In genomic region chr10:112821042-112821441, GRCh38 we compare ENCODE assay signal across 36 cellular contexts.
"Had no signal": no experiment of that assay in that cellular context is flagged by ENCODE, and none has a peak within 500 bp of the region (broad histone marks: within the 10 kb centered on the region; RNA-seq: fewer than 3 reads in every experiment).

No MANE protein-coding gene starts in this region.

- ATAC-seq: activated CD8-positive, alpha-beta memory T cell treated with anti-CD3 and anti-CD28 coated beads, Interleukin-2, amount 10 ng/mL, durations not matched to agents 7 days and 5 days; activated naive CD8-positive, alpha-beta T cell treated with anti-CD3 and anti-CD28 coated beads, Interleukin-2, amount 50 U/mL, for 24 hours; PC-3; SK-N-SH treated with all-trans-retinoic acid at 6 μM for 48 hours had no signal

- H3K4me1 ChIP-seq: Peyer's patch had no signal

- H3K9me3 ChIP-seq: Peyer's patch had no signal

- DNase-seq: activated B cell treated with CpG ODN at 0.5 μM for 24 hours; activated CD4-positive, alpha-beta memory T cell treated with anti-CD3 and anti-CD28 coated beads, Interleukin-2, amount 10 ng/mL, durations not matched to agents 7 days and 5 days; activated CD4-positive, alpha-beta T cell treated with anti-CD3 and anti-CD28 coated beads for 4 hours; activated CD4-positive, CD25-positive, alpha-beta regulatory T cell treated with anti-CD3 and anti-CD28 coated beads, Interleukin-2, amount 50 U/mL, for 72 hours; activated CD8-positive, alpha-beta memory T cell treated with anti-CD3 and anti-CD28 coated beads for 24 hours; activated CD8-positive, alpha-beta memory T cell treated with anti-CD3 and anti-CD28 coated beads, Interleukin-2, amount 10 ng/mL, durations not matched to agents 7 days and 5 days; activated CD8-positive, alpha-beta memory T cell treated with anti-CD3 and anti-CD28 coated beads, Interleukin-2, amount 50 U/mL, for 48 hours; activated effector memory CD4-positive, alpha-beta T cell treated with Interleukin-2 at 50 U/mL for 16 hours; activated naive CD4-positive, alpha-beta T cell treated with anti-CD3 and anti-CD28 coated beads, Interleukin-2, amount 10 ng/mL, durations not matched to agents 7 days and 5 days; activated naive CD8-positive, alpha-beta T cell treated with anti-CD3 and anti-CD28 coated beads, Interleukin-2, amount 50 U/mL, for 24 hours; activated T-cell treated with anti-CD3 and anti-CD28 coated beads, Interleukin-2, amount 50 U/mL, for 48 hours; anterior cingulate cortex; brain microvascular endothelial cell; central memory CD4-positive, alpha-beta T cell; KG1; MM.1S; NCI-H1092; NCI-H1436 treated with DMSO at 0.1 percent for 48 hours; NCI-H1694 treated with DMSO at 0.1 percent for 48 hours; NCI-H2029 treated with DMSO at 0.1 percent for 48 hours; NCI-H2107; NCI-H2171; NCI-H510A; NCI-H526; NCI-H748 treated with DMSO at 0.1 percent for 48 hours; NK-92 treated with Interleukin-12 subunit alpha and Interleukin-12 subunit beta, amount 100 ng/mL, for 24 hours; PC-3; Peyer's patch; RPMI8226; SIG-M5; SW 1271; T-helper 1 cell; T-helper 2 cell; T-helper 9 cell had no signal

- H3K4me3 ChIP-seq: Peyer's patch had no signal

- H3K27me3 ChIP-seq: brain microvascular endothelial cell, Peyer's patch had no signal

- H3K36me3 ChIP-seq: brain microvascular endothelial cell, Peyer's patch had no signal

- H3K27ac ChIP-seq: brain microvascular endothelial cell, Peyer's patch, VCaP had no signal
